ENCODE assay signal across 35 cellular contexts in genomic region chr18:46456691-46457090, GRCh38.
"Had no signal": no experiment of that assay in that cellular context is flagged by ENCODE, and none has a peak within 500 bp of the region (broad histone marks: within the 10 kb centered on the region; RNA-seq: fewer than 3 reads in every experiment).

No MANE protein-coding gene starts in this region.

- H3K9me3 ChIP-seq: MG63 had no signal

- H3K4me3 ChIP-seq: MG63 had no signal

- DNase-seq: Karpas-422, Kasumi-1, MG63, MM.1S, MV-4-11, NCI-H1048, NCI-H1092, NCI-H1092 treated with DMSO at 0.1 percent for 48 hours, NCI-H1105, NCI-H1105 treated with DMSO at 0.1 percent for 48 hours, NCI-H1417, NCI-H1417 treated with DMSO at 0.1 percent for 48 hours, NCI-H1436, NCI-H1436 treated with DMSO at 0.1 percent for 48 hours, NCI-H146, NCI-H1694, NCI-H1694 treated with DMSO at 0.1 percent for 48 hours, NCI-H187, NCI-H187 treated with DMSO at 0.1 percent for 48 hours, NCI-H1930, NCI-H2029, NCI-H2029 treated with DMSO at 0.1 percent for 48 hours, NCI-H2081, NCI-H2081 treated with DMSO at 0.1 percent for 48 hours, NCI-H2107, NCI-H2171, NCI-H2171 treated with DMSO at 0.1 percent for 48 hours, NCI-H2227 treated with DMSO at 0.1 percent for 48 hours, NCI-H226, NCI-H345, NCI-H446, NCI-H446 treated with DMSO at 0.1 percent for 48 hours, NCI-H510A, NCI-H510A treated with DMSO at 0.1 percent for 48 hours, NCI-H524 had no signal

- H3K36me3 ChIP-seq: MG63 had no signal

- H3K27me3 ChIP-seq: MG63 had no signal
